20 cellular contexts compared by ENCODE assay signal in the genomic region with DNA sequence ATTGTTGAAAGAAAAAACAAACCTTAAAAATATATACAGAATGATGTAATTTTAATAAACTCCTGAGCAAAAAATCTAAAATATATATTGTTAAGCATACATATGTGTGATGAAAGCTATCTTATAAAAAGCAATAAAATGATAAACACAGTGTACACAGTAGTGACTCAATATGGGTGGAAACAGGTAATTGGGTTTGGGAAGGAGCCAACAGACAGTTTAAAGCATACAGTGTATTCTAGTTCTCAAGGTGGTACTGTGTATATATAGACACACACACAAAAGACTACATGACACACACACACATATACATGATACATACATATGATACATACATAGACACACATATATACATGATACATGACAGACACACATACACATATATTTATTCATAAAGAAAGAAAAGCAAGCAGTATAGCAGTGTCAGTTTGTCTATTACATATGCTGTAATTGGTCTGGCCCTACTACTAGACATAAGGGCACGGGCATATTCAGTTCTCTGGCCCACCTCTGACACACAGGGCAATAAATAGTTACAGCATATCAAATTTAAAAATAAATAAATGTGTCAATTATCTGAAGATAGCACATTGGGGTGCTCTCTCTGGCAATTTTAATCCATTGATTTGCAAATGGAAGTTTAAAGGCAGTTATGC.
"Had no signal": no experiment of that assay in that cellular context is flagged by ENCODE, and none has a peak within 500 bp of the region (broad histone marks: within the 10 kb centered on the region; RNA-seq: fewer than 3 reads in every experiment).

No MANE protein-coding gene starts in this region.

- DNase-seq: gastrocnemius medialis, occipital lobe, psoas muscle, spleen had no signal

- H3K4me3 ChIP-seq: esophagus muscularis mucosa, gastrocnemius medialis, heart right ventricle, left ventricle myocardium inferior, lower lobe of right lung, psoas muscle, right lobe of liver, spleen, testis, tibial nerve had no signal

- H3K9me3 Mint-ChIP-seq: effector memory CD8-positive, alpha-beta T cell; stimulated activated memory B cell treated with anti-CD40 and anti-IgM and Interleukin-4, amounts not matched to agents 10 μg/mL and 1 μg/mL and 100 μg/mL, for 72 hours; stimulated activated naive CD8-positive, alpha-beta T cell treated with anti-CD3 and anti-CD28 coated beads, Interleukin-15, Interleukin-2, amounts not matched to agents 100 ng/mL and 50 ng/mL, for 24 hours had no signal

- H3K27me3 ChIP-seq: esophagus muscularis mucosa, gastrocnemius medialis, heart right ventricle, right lobe of liver, spleen, testis, tibial nerve had no signal

- H3K27me3 Mint-ChIP-seq: memory B cell had no signal

- H3K4me3 Mint-ChIP-seq: dendritic cell treated with granulocyte-macrophage colony-stimulating factor and Interleukin-4, amounts not matched to agents 40 ng/mL and 50 ng/mL, for 4 days; effector memory CD8-positive, alpha-beta T cell; memory B cell; mesothelial cell of epicardium; naive B cell; nephron; stimulated activated memory B cell treated with anti-CD40 and anti-IgM and Interleukin-4, amounts not matched to agents 10 μg/mL and 1 μg/mL and 100 μg/mL, for 72 hours; stimulated activated naive CD8-positive, alpha-beta T cell treated with anti-CD3 and anti-CD28 coated beads, Interleukin-15, Interleukin-2, amounts not matched to agents 100 ng/mL and 50 ng/mL, for 24 hours had no signal

- H3K27ac ChIP-seq: epithelial cell of prostate, esophagus muscularis mucosa, gastrocnemius medialis, heart right ventricle, left ventricle myocardium inferior, lower lobe of right lung, psoas muscle, right lobe of liver, spleen, testis, tibial nerve had no signal

- H3K27ac Mint-ChIP-seq: dendritic cell treated with granulocyte-macrophage colony-stimulating factor and Interleukin-4, amounts not matched to agents 40 ng/mL and 50 ng/mL, for 4 days; effector memory CD8-positive, alpha-beta T cell; memory B cell; mesothelial cell of epicardium; nephron; stimulated activated memory B cell treated with anti-CD40 and anti-IgM and Interleukin-4, amounts not matched to agents 10 μg/mL and 1 μg/mL and 100 μg/mL, for 72 hours; stimulated activated naive CD8-positive, alpha-beta T cell treated with anti-CD3 and anti-CD28 coated beads, Interleukin-15, Interleukin-2, amounts not matched to agents 100 ng/mL and 50 ng/mL, for 24 hours had no signal

- H3K36me3 ChIP-seq: esophagus muscularis mucosa, gastrocnemius medialis, heart right ventricle, left ventricle myocardium inferior, lower lobe of right lung, right lobe of liver, spleen, tibial nerve had no signal

- H3K4me1 ChIP-seq: esophagus muscularis mucosa, gastrocnemius medialis, heart right ventricle, left ventricle myocardium inferior, lower lobe of right lung, psoas muscle, right lobe of liver, spleen, testis, tibial nerve had no signal

- H3K9me3 ChIP-seq: gastrocnemius medialis, lower lobe of right lung, right lobe of liver, testis, tibial nerve had no signal

- H3K4me1 Mint-ChIP-seq: memory B cell; naive B cell; nephron; stimulated activated memory B cell treated with anti-CD40 and anti-IgM and Interleukin-4, amounts not matched to agents 10 μg/mL and 1 μg/mL and 100 μg/mL, for 72 hours had no signal

- ATAC-seq: gastrocnemius medialis, psoas muscle had no signal
